22 cellular contexts compared by ENCODE assay signal in genomic region chr6:106790935-106791334, GRCh38.
"Had no signal": no experiment of that assay in that cellular context is flagged by ENCODE, and none has a peak within 500 bp of the region (broad histone marks: within the 10 kb centered on the region; RNA-seq: fewer than 3 reads in every experiment).

No MANE protein-coding gene starts in this region.

- ATAC-seq: activated CD8-positive, alpha-beta T cell treated with anti-CD3 and anti-CD28 coated beads for 36 hours; activated T-helper 17 cell treated with anti-CD3 and anti-CD28 coated beads, Interleukin-2, amount 50 U/mL, for 72 hours; effector memory CD8-positive, alpha-beta T cell; left cardiac atrium had no signal

- DNase-seq: activated CD4-positive, alpha-beta T cell treated with anti-CD3 and anti-CD28 coated beads, Interleukin-2, amount 10 ng/mL, durations not matched to agents 24 days and 14 days; activated CD4-positive, CD25-positive, alpha-beta regulatory T cell; activated CD8-positive, alpha-beta T cell treated with anti-CD3 and anti-CD28 coated beads for 36 hours; activated naive CD4-positive, alpha-beta T cell; activated naive CD8-positive, alpha-beta T cell treated with anti-CD3 and anti-CD28 coated beads for 36 hours; activated T-cell treated with anti-CD3 and anti-CD28 coated beads, Interleukin-2, amount 50 U/mL, for 1 hour; amniotic stem cell; caudate nucleus; effector memory CD8-positive, alpha-beta T cell; esophagus squamous epithelium; left cardiac atrium; lower lobe of right lung; naive B cell; sigmoid colon; spleen; stimulated activated CD4-positive, alpha-beta T cell treated with anti-CD3 and anti-CD28 coated beads, Interleukin-4, amount 100 ng/mL, for 4 hours; stimulated activated naive B cell treated with anti-CD40 and anti-IgM and Interleukin-4, amounts not matched to agents 10 μg/mL and 1 μg/mL and 100 μg/mL, for 72 hours; T-helper 1 cell; T-helper 9 cell had no signal

- H3K27me3 ChIP-seq: esophagus squamous epithelium, neural progenitor cell, sigmoid colon, spleen had no signal

- H3K9me3 Mint-ChIP-seq: activated CD4-positive, alpha-beta T cell treated with anti-CD3 and anti-CD28 coated beads, Interleukin-2, amount 10 ng/mL, durations not matched to agents 24 days and 14 days; activated CD8-positive, alpha-beta T cell treated with anti-CD3 and anti-CD28 coated beads for 36 hours; activated naive CD8-positive, alpha-beta T cell treated with anti-CD3 and anti-CD28 coated beads for 36 hours; activated T-helper 17 cell treated with anti-CD3 and anti-CD28 coated beads, Interleukin-2, amount 50 U/mL, for 72 hours; effector memory CD8-positive, alpha-beta T cell; naive B cell; neural progenitor cell; stimulated activated naive B cell treated with anti-CD40 and anti-IgM and Interleukin-4, amounts not matched to agents 10 μg/mL and 1 μg/mL and 100 μg/mL, for 72 hours had no signal

- H3K27me3 Mint-ChIP-seq: naive B cell had no signal

- H3K4me3 Mint-ChIP-seq: activated CD4-positive, alpha-beta T cell treated with anti-CD3 and anti-CD28 coated beads, Interleukin-2, amount 10 ng/mL, durations not matched to agents 24 days and 14 days; activated CD8-positive, alpha-beta T cell treated with anti-CD3 and anti-CD28 coated beads for 36 hours; activated naive CD8-positive, alpha-beta T cell treated with anti-CD3 and anti-CD28 coated beads for 36 hours; activated T-helper 17 cell treated with anti-CD3 and anti-CD28 coated beads, Interleukin-2, amount 50 U/mL, for 72 hours; effector memory CD8-positive, alpha-beta T cell; neural progenitor cell; stimulated activated naive B cell treated with anti-CD40 and anti-IgM and Interleukin-4, amounts not matched to agents 10 μg/mL and 1 μg/mL and 100 μg/mL, for 72 hours had no signal

- H3K4me3 ChIP-seq: esophagus squamous epithelium, lower lobe of right lung, neural progenitor cell, sigmoid colon, spleen, thoracic aorta had no signal

- H3K36me3 Mint-ChIP-seq: activated naive CD8-positive, alpha-beta T cell treated with anti-CD3 and anti-CD28 coated beads for 36 hours; naive B cell; neural progenitor cell; stimulated activated naive B cell treated with anti-CD40 and anti-IgM and Interleukin-4, amounts not matched to agents 10 μg/mL and 1 μg/mL and 100 μg/mL, for 72 hours had no signal

- H3K36me3 ChIP-seq: esophagus squamous epithelium, lower lobe of right lung, neural progenitor cell, sigmoid colon, spleen, thoracic aorta had no signal

- H3K9ac ChIP-seq: neural progenitor cell had no signal

- H3K4me1 Mint-ChIP-seq: activated CD4-positive, alpha-beta T cell treated with anti-CD3 and anti-CD28 coated beads, Interleukin-2, amount 10 ng/mL, durations not matched to agents 24 days and 14 days; activated naive CD8-positive, alpha-beta T cell treated with anti-CD3 and anti-CD28 coated beads for 36 hours; activated T-helper 17 cell treated with anti-CD3 and anti-CD28 coated beads, Interleukin-2, amount 50 U/mL, for 72 hours had no signal

- H3K9me3 ChIP-seq: esophagus squamous epithelium, lower lobe of right lung, sigmoid colon, spleen, thoracic aorta had no signal

- H3K4me1 ChIP-seq: lower lobe of right lung, neural progenitor cell, sigmoid colon had no signal

- H3K27ac ChIP-seq: esophagus squamous epithelium, lower lobe of right lung, neural progenitor cell, sigmoid colon, thoracic aorta had no signal

- H3K4me2 ChIP-seq: neural progenitor cell had no signal

- H2AFZ ChIP-seq: neural progenitor cell had no signal

- H3K27ac Mint-ChIP-seq: activated CD4-positive, alpha-beta T cell treated with anti-CD3 and anti-CD28 coated beads, Interleukin-2, amount 10 ng/mL, durations not matched to agents 24 days and 14 days; activated CD8-positive, alpha-beta T cell treated with anti-CD3 and anti-CD28 coated beads for 36 hours; activated naive CD8-positive, alpha-beta T cell treated with anti-CD3 and anti-CD28 coated beads for 36 hours; activated T-helper 17 cell treated with anti-CD3 and anti-CD28 coated beads, Interleukin-2, amount 50 U/mL, for 72 hours; effector memory CD8-positive, alpha-beta T cell had no signal
